ENCODE assay signal across 1 cellular context in the genomic region with DNA sequence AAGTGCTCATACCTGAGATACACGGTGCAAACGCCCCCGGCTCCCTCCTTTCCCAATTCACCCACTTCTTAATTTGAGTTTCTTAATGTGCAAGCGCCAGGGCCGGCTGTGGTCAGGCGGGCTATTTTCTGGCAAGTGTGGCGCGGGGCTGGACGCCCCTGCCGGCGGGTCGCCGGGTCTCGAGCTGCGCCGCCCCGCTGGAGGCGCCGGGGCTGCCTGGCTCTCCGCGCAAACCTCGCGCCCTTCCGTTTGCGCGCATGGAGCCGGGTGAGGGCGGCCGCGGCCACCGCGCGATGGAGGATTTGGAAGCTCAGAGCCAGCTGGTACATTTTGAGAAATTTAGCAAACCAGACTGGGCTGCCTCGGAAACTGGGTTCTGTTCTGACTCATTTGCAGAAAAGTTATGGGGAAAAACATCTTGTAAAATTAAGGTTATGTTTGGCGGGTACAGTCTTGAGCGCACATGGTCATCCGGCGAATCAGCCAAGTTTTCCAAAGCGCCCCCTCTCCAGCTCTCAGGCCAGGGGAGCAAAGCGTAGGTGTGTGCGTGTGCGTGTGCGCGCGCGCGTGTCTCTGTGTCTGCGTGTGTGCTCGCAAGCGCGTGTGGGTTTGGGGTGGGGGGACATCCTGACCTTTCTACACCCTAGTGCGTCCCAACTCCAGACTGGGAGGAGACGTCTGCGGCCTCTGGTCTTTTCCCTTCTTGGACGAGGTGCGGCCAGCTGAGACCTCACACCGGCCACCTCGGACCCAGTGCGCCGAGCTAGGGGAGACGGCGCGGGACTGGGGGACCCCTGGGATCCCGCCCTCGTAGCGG.
A peak's percentile ranks its signal among the peaks of the same experiment; 100 is the strongest.
TF ChIP-seq lines count a peak whose summit lies in the region.

No MANE protein-coding gene starts in this region.

TF ChIP-seq in H1, 55 proteins besides CTCF, POLR2A, EP300 and RAD21:
- TF ChIP-seq, protein P1, sequence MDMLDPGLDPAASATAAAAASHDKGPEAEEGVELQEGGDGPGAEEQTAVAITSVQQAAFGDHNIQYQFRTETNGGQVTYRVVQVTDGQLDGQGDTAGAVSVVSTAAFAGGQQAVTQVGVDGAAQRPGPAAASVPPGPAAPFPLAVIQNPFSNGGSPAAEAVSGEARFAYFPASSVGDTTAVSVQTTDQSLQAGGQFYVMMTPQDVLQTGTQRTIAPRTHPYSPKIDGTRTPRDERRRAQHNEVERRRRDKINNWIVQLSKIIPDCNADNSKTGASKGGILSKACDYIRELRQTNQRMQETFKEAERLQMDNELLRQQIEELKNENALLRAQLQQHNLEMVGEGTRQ (IDR thresholded peaks at IDR 0.05; ENCODE audit: low read length), result no peak
- TF ChIP-seq ATF3 (IDR thresholded peaks at IDR 0.05; ENCODE audit: insufficient read depth, low read depth, low read length) (no peak), CTBP2 (IDR thresholded peaks at IDR 0.05; ENCODE audit: borderline replicate concordance, insufficient read depth, insufficient read length, low read length) (peak; percentile 75), RBBP5 (IDR thresholded peaks at IDR 0.05; ENCODE audit: borderline replicate concordance, low read depth, low read length) (peak; percentile 88; the same call in 1 of the 2 replicates), CBX8 (IDR thresholded peaks at IDR 0.05; ENCODE audit: borderline replicate concordance, low read depth, low read length) (no peak), SRF (IDR thresholded peaks at IDR 0.05; ENCODE audit: low read depth, low read length) (no peak), HDAC2 (IDR thresholded peaks at IDR 0.05; ENCODE audit: borderline replicate concordance in 1 of 2, low read depth in 2 of 2, low read length in 2 of 2) (peak; percentile 24 to 85; a peak in 1 of 4 replicates), CHD7 (IDR thresholded peaks at IDR 0.05; ENCODE audit: insufficient replicate concordance, low read length) (no peak), FOSL1 (IDR thresholded peaks at IDR 0.05; ENCODE audit: insufficient read depth, low read depth, low read length) (no peak), TAF1 (IDR thresholded peaks at IDR 0.05; ENCODE audit: low read depth, low read length) (no peak), RNF2 (IDR thresholded peaks at IDR 0.05; ENCODE audit: borderline replicate concordance, low read depth, low read length, missing control alignments, poor library complexity, severe bottlenecking) (peak; percentile 89), SIN3A (conservative IDR thresholded peaks at IDR 0.05 in 1 of 2, IDR thresholded peaks at IDR 0.05 in 1 of 2; ENCODE audit: low read depth in 1 of 2, low read length in 2 of 2) (no peak), E2F6 (IDR thresholded peaks at IDR 0.05) (peak; percentile 86), KDM4A (IDR thresholded peaks at IDR 0.05; ENCODE audit: low read depth, low read length, severe bottlenecking) (peak; percentile 90), EGR1 (IDR thresholded peaks at IDR 0.05; ENCODE audit: borderline replicate concordance, low read depth, low read length) (peak; percentile 58; the same call in 1 of the 2 replicates), CBX5 (IDR thresholded peaks at IDR 0.05; ENCODE audit: low read depth, low read length) (no peak), NRF1 (IDR thresholded peaks at IDR 0.05; ENCODE audit: low read depth, low read length) (no peak), EZH2 (IDR thresholded peaks at IDR 0.05; ENCODE audit: low read depth, low read length, severe bottlenecking) (peak; percentile 94), SIX5 (IDR thresholded peaks at IDR 0.05; ENCODE audit: low read depth, low read length) (no peak), BACH1 (IDR thresholded peaks at IDR 0.05; ENCODE audit: low read length) (no peak), CHD1 (IDR thresholded peaks at IDR 0.05; ENCODE audit: low read depth, low read length) (no peak), YY1 (IDR thresholded peaks at IDR 0.05; ENCODE audit: low read depth, low read length) (0 out of 2 replicates have a peak, but pooled peaks have one; percentile 56), SP2 (IDR thresholded peaks at IDR 0.05; ENCODE audit: low read length) (no peak), TEAD4 (IDR thresholded peaks at IDR 0.05; ENCODE audit: low read depth, low read length) (peak; percentile 71; the same call in 1 of the 2 replicates), SUZ12 (IDR thresholded peaks at IDR 0.05; ENCODE audit: low read length) (peak; percentile 94), NANOG (IDR thresholded peaks at IDR 0.05; ENCODE audit: insufficient read depth, low read depth, low read length, poor library complexity, severe bottlenecking) (no peak), CHD2 (IDR thresholded peaks at IDR 0.05; ENCODE audit: low read length) (no peak), BCL11A (IDR thresholded peaks at IDR 0.05; ENCODE audit: low read depth in 2 of 2, low read length in 2 of 2) (no peak), TAF7 (optimal IDR thresholded peaks at IDR 0.05; ENCODE audit: borderline replicate concordance, low read depth, low read length) (peak; percentile 23), KDM1A (IDR thresholded peaks at IDR 0.05; ENCODE audit: borderline replicate concordance, low read length) (no peak), BRCA1 (IDR thresholded peaks at IDR 0.05; ENCODE audit: low read depth, low read length) (no peak), ASH2L (IDR thresholded peaks at IDR 0.05; ENCODE audit: low read length) (peak; percentile 68)
- TF ChIP-seq, protein P2, sequence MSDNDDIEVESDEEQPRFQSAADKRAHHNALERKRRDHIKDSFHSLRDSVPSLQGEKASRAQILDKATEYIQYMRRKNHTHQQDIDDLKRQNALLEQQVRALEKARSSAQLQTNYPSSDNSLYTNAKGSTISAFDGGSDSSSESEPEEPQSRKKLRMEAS (IDR thresholded peaks at IDR 0.05), result peak; percentile 59
